Comparison of ENCODE assay signal across 9 cellular contexts in genomic region chr10:5563991-5564536, GRCh38. TPM values are rescaled to one million over a fixed set of nuclear protein-coding genes. Genes with fewer than 3 reads are reported as not detected.
DNase-seq lines count a peak whose midpoint lies in the region; ATAC-seq and TF ChIP-seq lines count a peak whose summit lies in the region.
"Had no signal": no experiment of that assay in that cellular context is flagged by ENCODE, and none has a peak within 500 bp of the region (broad histone marks: within the 10 kb centered on the region; RNA-seq: fewer than 3 reads in every experiment).

No MANE protein-coding gene starts in this region.

- no peaks in the 10 kb centered on the region for H3K79me2 ChIP-seq in GM23248 (ENCODE audit: insufficient read depth)

- H3K27me3 ChIP-seq in GM23248 (replicated peaks; ENCODE audit: insufficient read depth): no peaks in the 10 kb centered on the region
- H3K27me3 ChIP-seq in testis: no peaks in the 10 kb centered on the region

- DNase-seq in GM23248: peak; percentile 95
- peak; percentile 73 for DNase-seq in activated CD4-positive, alpha-beta T cell treated with anti-CD3 and anti-CD28 coated beads for 48 hours
- no peak for DNase-seq in endothelial cell (ENCODE audit: low spot score)
- peak; percentile 41 for DNase-seq in stimulated activated CD4-positive, alpha-beta T cell treated with anti-CD3 and anti-CD28 coated beads, Interleukin-12 subunit alpha, Interleukin-12 subunit beta, amount 100 ng/mL, for 4 hours
- DNase-seq in DMS53 treated with DMSO at 0.1 percent for 48 hours (lab: John Stamatoyannopoulos, UW; ENCODE audit: unreplicated experiment): no peak
- no peak for DNase-seq in testis
- no peak for DNase-seq in Right ventricle myocardium inferior (ENCODE audit: missing footprints)
- DNase-seq in SW 1271 (lab: John Stamatoyannopoulos, UW): no peak
- DNase-seq: NCI-H2081 treated with DMSO at 0.1 percent for 48 hours had no signal

- H2AFZ ChIP-seq in GM23248: peak overlapping the region; percentile 78

- H3K27ac ChIP-seq in GM23248 (peak overlapping the region; percentile 90), testis (no peak overlapping the region)

- H3K9me3 ChIP-seq in GM23248 (ENCODE audit: low read depth) (no peaks in the 10 kb centered on the region), testis (no peaks in the 10 kb centered on the region)

- WGBS in GM23248 (ENCODE audit: low coverage in 1 of 2, low lambda C conversion rate in 2 of 2, missing lambda C conversion rate in 2 of 2), 2 experiments: 2 to 5% methylated on average over 18 of the region's 18 CpGs
- 79 to 86% methylated on average over 16 to 18 of the region's 18 CpGs for WGBS in testis, 2 donors

- no peak for ATAC-seq in Right ventricle myocardium inferior

- no peak overlapping the region for H3K4me3 ChIP-seq in GM23248
- no peak overlapping the region for H3K4me3 ChIP-seq in testis

- no peak for TF ChIP-seq POLR2A in testis (IDR thresholded peaks at IDR 0.05)

- H3F3A ChIP-seq in GM23248 (ENCODE audit: insufficient read depth): peaks cover 36% of the 10 kb centered on the region

- peak overlapping the region; percentile 69 for H3K9ac ChIP-seq in GM23248

- intact Hi-C loops in testis (cut with DNase I; ENCODE audit: low total_unique reads) (no loop called here), Right ventricle myocardium inferior (cut with DNase I) (no loop called here)

- in situ Hi-C loops in GM23248 (cut with MboI): no loop called here

- H3K9me3 Mint-ChIP-seq in endothelial cell (ENCODE audit: unreplicated experiment): no peaks in the 10 kb centered on the region

- peaks cover 40% of the 10 kb centered on the region for H3K4me1 Mint-ChIP-seq in endothelial cell (ENCODE audit: unreplicated experiment)

- H4K20me1 ChIP-seq in GM23248 (ENCODE audit: insufficient read depth): no peaks in the 10 kb centered on the region

- peak overlapping the region; percentile 62 for H3K27ac Mint-ChIP-seq in endothelial cell (ENCODE audit: unreplicated experiment)

- no peak for TF ChIP-seq CTCF in endothelial cell (IDR thresholded peaks at IDR 0.05; ENCODE audit: unreplicated experiment)
- no peak for TF ChIP-seq CTCF in testis (IDR thresholded peaks at IDR 0.05)

- peak overlapping the region; percentile 49 for H3K4me2 ChIP-seq in GM23248 (ENCODE audit: unreplicated experiment)

- H3K9me2 ChIP-seq in GM23248 (ENCODE audit: insufficient read depth): no peaks in the 10 kb centered on the region

- peaks cover 3% of the 10 kb centered on the region for H3K27me3 Mint-ChIP-seq in endothelial cell (ENCODE audit: unreplicated experiment)

- H3K4me1 ChIP-seq in GM23248 (ENCODE audit: insufficient read depth) (peaks cover 59% of the 10 kb centered on the region), testis (no peaks in the 10 kb centered on the region)

- H3K36me3 ChIP-seq in GM23248 (ENCODE audit: low read depth) (no peaks in the 10 kb centered on the region), testis (ENCODE audit: low read depth, missing control alignments) (no peaks in the 10 kb centered on the region)

- peaks cover 5% of the 10 kb centered on the region for H3K36me3 Mint-ChIP-seq in endothelial cell (ENCODE audit: low read depth, unreplicated experiment)

- H3K4me3 Mint-ChIP-seq in endothelial cell (ENCODE audit: unreplicated experiment): no peak overlapping the region

RNA-seq across cellular contexts. Expression of gene CALML3, which starts 39.3 kb away (rescaled TPM):
- total RNA-seq in GM23248 (2014; rRNA removed; shearing (Covaris generic)): not detected in 2 replicates
- polyA plus RNA-seq in GM23248 (2016; fragmentation: Nextera tagmentation; extraction: Ambion mirVana): not detected in 2 replicates
- total RNA-seq in endothelial cell (ENCODE audit: unreplicated experiment): not detected
- total RNA-seq in testis: under 1 TPM; 0.19 to 0.63 TPM
- polyA plus RNA-seq in testis (ENCODE audit: insufficient read depth, low read depth, low replicate concordance): 1.5 TPM
- total RNA-seq in Right ventricle myocardium inferior: not detected

Comparison
In these comparisons a context has a peak if more than half of its experiments do, and no peak if none do; other contexts are left out.
1. DNase-seq: peak in GM23248 (single experiment), activated CD4-positive, alpha-beta T cell treated with anti-CD3 and anti-CD28 coated beads for 48 hours (single experiment) and stimulated activated CD4-positive, alpha-beta T cell treated with anti-CD3 and anti-CD28 coated beads, Interleukin-12 subunit alpha, Interleukin-12 subunit beta, amount 100 ng/mL, for 4 hours (single experiment); none in endothelial cell (single experiment), DMS53 treated with DMSO at 0.1 percent for 48 hours (single experiment), testis (single experiment), Right ventricle myocardium inferior (single experiment) and SW 1271 (0 of 2).